In genomic region chr20:58840816-58841538, GRCh38 we compare ENCODE assay signal across 31 cellular contexts. TPM values are rescaled to one million over a fixed set of nuclear protein-coding genes. Genes with fewer than 3 reads are reported as not detected.
DNase-seq lines count a peak whose midpoint lies in the region; ATAC-seq, FAIRE-seq and TF ChIP-seq lines count a peak whose summit lies in the region.
"Had no signal": no experiment of that assay in that cellular context is flagged by ENCODE, and none has a peak within 500 bp of the region (broad histone marks: within the 10 kb centered on the region; RNA-seq: fewer than 3 reads in every experiment).

No MANE protein-coding gene starts in this region.

- no peak overlapping the region for H3K4me3 ChIP-seq in astrocyte (ENCODE audit: insufficient read depth, low read depth, low read length)
- H3K4me3 ChIP-seq in iPS-18c (ENCODE audit: insufficient read depth, low read depth, low read length): peak overlapping the region; percentile 50
- H3K4me3 ChIP-seq: hepatocyte, lower lobe of right lung, mucosa of descending colon, PC-9, right lobe of liver, upper lobe of left lung had no signal

- H3K79me2 ChIP-seq in astrocyte (ENCODE audit: insufficient read depth, low read length): peaks cover 6% of the 10 kb centered on the region
- H3K79me2 ChIP-seq: hepatocyte had no signal

- H4K20me1 ChIP-seq in astrocyte (ENCODE audit: insufficient read depth, low read length): peaks cover 24% of the 10 kb centered on the region

- no peak for DNase-seq in activated naive CD8-positive, alpha-beta T cell treated with anti-CD3 and anti-CD28 coated beads, Interleukin-2, amount 10 ng/mL, durations not matched to agents 7 days and 5 days
- DNase-seq in activated naive CD8-positive, alpha-beta T cell treated with anti-CD3 and anti-CD28 coated beads, Interleukin-2, amount 50 U/mL, for 24 hours: no peak
- DNase-seq in astrocyte (ENCODE audit: low read depth) (no peak), type B pancreatic cell (ENCODE audit: extremely low spot score, unreplicated experiment) (no peak), inferior parietal cortex (ENCODE audit: extremely low spot score) (no peak), DMS53 (lab: John Stamatoyannopoulos, UW) (no peak)
- DNase-seq in activated CD8-positive, alpha-beta memory T cell treated with anti-CD3 and anti-CD28 coated beads, Interleukin-2, amount 50 U/mL, for 48 hours: no peak
- DNase-seq: activated CD4-positive, alpha-beta T cell treated with anti-CD3 and anti-CD28 coated beads, Interleukin-2, amount 50 U/mL, for 4 hours; activated effector memory CD4-positive, alpha-beta T cell treated with Interleukin-2 at 50 U/mL for 16 hours; CD8-positive, alpha-beta memory T cell; DMS153; HFFc6; lower lobe of right lung; mucosa of descending colon; NCI-H1092; NCI-H1694 treated with DMSO at 0.1 percent for 48 hours; NCI-H2171 treated with DMSO at 0.1 percent for 48 hours; NCI-H526; PC-9; right lobe of liver; stimulated activated CD4-positive, alpha-beta T cell treated with anti-CD3 and anti-CD28 coated beads, Interleukin-2, amount 100 ng/mL, for 48 hours; substantia nigra; T1000 had no signal

- no peaks in the 10 kb centered on the region for H3K9me3 ChIP-seq in astrocyte (ENCODE audit: insufficient read depth, low read depth, low read length)
- no peaks in the 10 kb centered on the region for H3K9me3 ChIP-seq in iPS-18c (ENCODE audit: control insufficient read depth, insufficient read depth, low read length)
- H3K9me3 ChIP-seq: lower lobe of right lung, mucosa of descending colon, right lobe of liver, upper lobe of left lung had no signal

- peaks cover 84% of the 10 kb centered on the region for H3K27me3 Mint-ChIP-seq in activated naive CD8-positive, alpha-beta T cell treated with anti-CD3 and anti-CD28 coated beads, Interleukin-2, amount 10 ng/mL, durations not matched to agents 7 days and 5 days
- peaks cover 69% of the 10 kb centered on the region for H3K27me3 Mint-ChIP-seq in activated naive CD8-positive, alpha-beta T cell treated with anti-CD3 and anti-CD28 coated beads, Interleukin-2, amount 50 U/mL, for 24 hours
- peaks cover 29% of the 10 kb centered on the region for H3K27me3 Mint-ChIP-seq in astrocyte (ENCODE audit: low read depth, unreplicated experiment)
- H3K27me3 Mint-ChIP-seq in type B pancreatic cell: peaks cover 86% of the 10 kb centered on the region

- peaks cover 19% of the 10 kb centered on the region for H3K4me1 Mint-ChIP-seq in activated naive CD8-positive, alpha-beta T cell treated with anti-CD3 and anti-CD28 coated beads, Interleukin-2, amount 10 ng/mL, durations not matched to agents 7 days and 5 days
- peaks cover 10% of the 10 kb centered on the region for H3K4me1 Mint-ChIP-seq in activated naive CD8-positive, alpha-beta T cell treated with anti-CD3 and anti-CD28 coated beads, Interleukin-2, amount 50 U/mL, for 24 hours
- H3K4me1 Mint-ChIP-seq in astrocyte (ENCODE audit: low read depth, unreplicated experiment) (peaks cover 12% of the 10 kb centered on the region), type B pancreatic cell (ENCODE audit: unreplicated experiment) (peaks cover 13% of the 10 kb centered on the region)

- H3K4me3 Mint-ChIP-seq in activated naive CD8-positive, alpha-beta T cell treated with anti-CD3 and anti-CD28 coated beads, Interleukin-2, amount 10 ng/mL, durations not matched to agents 7 days and 5 days: no peak overlapping the region
- no peak overlapping the region for H3K4me3 Mint-ChIP-seq in activated naive CD8-positive, alpha-beta T cell treated with anti-CD3 and anti-CD28 coated beads, Interleukin-2, amount 50 U/mL, for 24 hours
- H3K4me3 Mint-ChIP-seq in astrocyte (ENCODE audit: unreplicated experiment) (peak overlapping the region; percentile 76), type B pancreatic cell (peak overlapping the region; percentile 83)
- H3K4me3 Mint-ChIP-seq: B cell; HFFc6; natural killer cell treated with Interleukin-12 subunit alpha and Interleukin-12 subunit beta and Interleukin-15 and Interleukin-18, amount 100 ng/mL, for 72 hours had no signal

- no peak for ATAC-seq in activated naive CD8-positive, alpha-beta T cell treated with anti-CD3 and anti-CD28 coated beads, Interleukin-2, amount 10 ng/mL, durations not matched to agents 7 days and 5 days (ENCODE audit: low read depth)
- ATAC-seq in activated naive CD8-positive, alpha-beta T cell treated with anti-CD3 and anti-CD28 coated beads, Interleukin-2, amount 50 U/mL, for 24 hours: no peak
- ATAC-seq: lower lobe of right lung, mucosa of descending colon, right lobe of liver, Right ventricle myocardium inferior had no signal

- POLR2A ChIA-PET in activated naive CD8-positive, alpha-beta T cell treated with anti-CD3 and anti-CD28 coated beads, Interleukin-2, amount 10 ng/mL, durations not matched to agents 7 days and 5 days (lab: Charles Lee): interaction anchor here (2.0 kb wide), 1 partner anchor 190 kb away, joined by 10 read pairs; the partner anchor contains the start of gene STX16

- H2AFZ ChIP-seq in astrocyte (ENCODE audit: low read depth, low read length): no peak overlapping the region
- H2AFZ ChIP-seq: hepatocyte, PC-9 had no signal

- H3K4me2 ChIP-seq in astrocyte (ENCODE audit: low read length): peak overlapping the region; percentile 80
- H3K4me2 ChIP-seq: PC-9 had no signal

- peaks cover 43% of the 10 kb centered on the region for H3K27me3 ChIP-seq in astrocyte (ENCODE audit: insufficient read depth, low read length)
- H3K27me3 ChIP-seq: right lobe of liver had no signal

- H3K9me3 Mint-ChIP-seq in activated naive CD8-positive, alpha-beta T cell treated with anti-CD3 and anti-CD28 coated beads, Interleukin-2, amount 10 ng/mL, durations not matched to agents 7 days and 5 days: no peaks in the 10 kb centered on the region
- H3K9me3 Mint-ChIP-seq in activated naive CD8-positive, alpha-beta T cell treated with anti-CD3 and anti-CD28 coated beads, Interleukin-2, amount 50 U/mL, for 24 hours: no peaks in the 10 kb centered on the region
- peaks cover 2% of the 10 kb centered on the region for H3K9me3 Mint-ChIP-seq in astrocyte (ENCODE audit: unreplicated experiment)
- no peaks in the 10 kb centered on the region for H3K9me3 Mint-ChIP-seq in type B pancreatic cell
- H3K9me3 Mint-ChIP-seq: CD8-positive, alpha-beta memory T cell; HFFc6; natural killer cell treated with Interleukin-12 subunit alpha and Interleukin-12 subunit beta and Interleukin-15 and Interleukin-18, amount 100 ng/mL, for 72 hours had no signal

- no peak for FAIRE-seq in astrocyte (lab: Jason Lieb, UNC)
- FAIRE-seq: frontal cortex, kidney had no signal

- H3K9ac ChIP-seq in astrocyte (ENCODE audit: low read length): no peak overlapping the region

- TF ChIP-seq CTCF in astrocyte (IDR thresholded peaks at IDR 0.05; ENCODE audit: insufficient read depth, low read depth, low read length) (no peak), type B pancreatic cell (conservative IDR thresholded peaks at IDR 0.05) (no peak)

- H3K4me1 ChIP-seq in astrocyte (ENCODE audit: insufficient read depth, low read length): peaks cover 3% of the 10 kb centered on the region
- H3K4me1 ChIP-seq: lower lobe of right lung had no signal

- H3K27ac ChIP-seq in astrocyte (ENCODE audit: low read depth, low read length): no peak overlapping the region
- H3K27ac ChIP-seq: hepatocyte, lower lobe of right lung, PC-9, right lobe of liver, upper lobe of left lung had no signal

- peaks cover 4% of the 10 kb centered on the region for H3K36me3 Mint-ChIP-seq in activated naive CD8-positive, alpha-beta T cell treated with anti-CD3 and anti-CD28 coated beads, Interleukin-2, amount 10 ng/mL, durations not matched to agents 7 days and 5 days
- peaks cover 6% of the 10 kb centered on the region for H3K36me3 Mint-ChIP-seq in activated naive CD8-positive, alpha-beta T cell treated with anti-CD3 and anti-CD28 coated beads, Interleukin-2, amount 50 U/mL, for 24 hours (ENCODE audit: low read depth)
- H3K36me3 Mint-ChIP-seq in astrocyte (ENCODE audit: low read depth, unreplicated experiment): peaks cover 13% of the 10 kb centered on the region
- peaks cover 24% of the 10 kb centered on the region for H3K36me3 Mint-ChIP-seq in type B pancreatic cell
- H3K36me3 Mint-ChIP-seq: natural killer cell treated with Interleukin-12 subunit alpha and Interleukin-12 subunit beta and Interleukin-15 and Interleukin-18, amount 100 ng/mL, for 72 hours had no signal

- H3K27ac Mint-ChIP-seq in activated naive CD8-positive, alpha-beta T cell treated with anti-CD3 and anti-CD28 coated beads, Interleukin-2, amount 10 ng/mL, durations not matched to agents 7 days and 5 days: peak overlapping the region; percentile 45
- no peak overlapping the region for H3K27ac Mint-ChIP-seq in activated naive CD8-positive, alpha-beta T cell treated with anti-CD3 and anti-CD28 coated beads, Interleukin-2, amount 50 U/mL, for 24 hours
- H3K27ac Mint-ChIP-seq in astrocyte (ENCODE audit: unreplicated experiment) (no peak overlapping the region), type B pancreatic cell (no peak overlapping the region)
- H3K27ac Mint-ChIP-seq: B cell; HFFc6; natural killer cell treated with Interleukin-12 subunit alpha and Interleukin-12 subunit beta and Interleukin-15 and Interleukin-18, amount 100 ng/mL, for 72 hours had no signal

- H3K36me3 ChIP-seq in astrocyte (ENCODE audit: insufficient read depth, low read length): no peaks in the 10 kb centered on the region
- H3K36me3 ChIP-seq: lower lobe of right lung, right lobe of liver, upper lobe of left lung had no signal

RNA-seq across cellular contexts. Expression of gene GNAS-AS1, which starts 9.7 kb away (rescaled TPM):
- total RNA-seq in activated naive CD8-positive, alpha-beta T cell treated with anti-CD3 and anti-CD28 coated beads, Interleukin-2, amount 10 ng/mL, durations not matched to agents 7 days and 5 days: 1 to 10 TPM; 1.0 to 1.6 TPM
- 2.8 and 3.8 TPM in 2 replicates for total RNA-seq in astrocyte
- total RNA-seq in type B pancreatic cell (ENCODE audit: low replicate concordance): 1.7 and 6.1 TPM in 2 replicates
- total RNA-seq: hepatocyte had no signal

RNA-seq across cellular contexts. Expression of gene GNAS, which starts 11.5 kb away (rescaled TPM):
- 100 to 1,000 TPM; 912 to 979 TPM for total RNA-seq in activated naive CD8-positive, alpha-beta T cell treated with anti-CD3 and anti-CD28 coated beads, Interleukin-2, amount 10 ng/mL, durations not matched to agents 7 days and 5 days
- total RNA-seq in astrocyte (1,937 and 2,003 TPM in 2 replicates), type B pancreatic cell (ENCODE audit: low replicate concordance) (1,005 and 1,406 TPM in 2 replicates)

Comparison
In these comparisons a context has a peak if more than half of its experiments do, and no peak if none do; other contexts are left out.
1. H3K4me3 Mint-ChIP-seq: peak in astrocyte (single experiment) and type B pancreatic cell (single experiment); none in activated naive CD8-positive, alpha-beta T cell treated with anti-CD3 and anti-CD28 coated beads, Interleukin-2, amount 10 ng/mL, durations not matched to agents 7 days and 5 days (single experiment) and activated naive CD8-positive, alpha-beta T cell treated with anti-CD3 and anti-CD28 coated beads, Interleukin-2, amount 50 U/mL, for 24 hours (single experiment).